In genomic region chr7:92723978-92724377, GRCh38 we compare ENCODE assay signal across 11 cellular contexts.
DNase-seq lines count a peak whose midpoint lies in the region; ATAC-seq and TF ChIP-seq lines count a peak whose summit lies in the region.
"Had no signal": no experiment of that assay in that cellular context is flagged by ENCODE, and none has a peak within 500 bp of the region (broad histone marks: within the 10 kb centered on the region; RNA-seq: fewer than 3 reads in every experiment).

No MANE protein-coding gene starts in this region.

- no peaks in the 10 kb centered on the region for H3K27me3 ChIP-seq in RWPE2 (ENCODE audit: insufficient read depth, poor library complexity, severe bottlenecking)
- H3K27me3 ChIP-seq in left ventricle myocardium inferior (ENCODE audit: low read depth) = no peaks in the 10 kb centered on the region
- no peaks in the 10 kb centered on the region for H3K27me3 ChIP-seq in CD8-positive, alpha-beta memory T cell (ENCODE audit: insufficient read depth, low read length, poor library complexity, severe bottlenecking)

- H3K36me3 Mint-ChIP-seq in osteocyte (ENCODE audit: unreplicated experiment) = peaks cover 17% of the 10 kb centered on the region
- H3K36me3 Mint-ChIP-seq in CD8-positive, alpha-beta memory T cell = peaks cover 8 to 49% (median 16%) of the 10 kb centered on the region in 3 donors

- CTCF ChIA-PET in CD8-positive, alpha-beta memory T cell (lab: Charles Lee) = interaction anchor here (0.7 kb wide), 1 partner anchor 73 kb away, joined by 3 read pairs; no protein-coding TSS in a partner anchor

- intact Hi-C loops in left ventricle myocardium inferior (cut with micrococcal nuclease) = no loop called here

- H3K36me3 ChIP-seq in RWPE2 (ENCODE audit: low read depth) = peaks cover 49% of the 10 kb centered on the region
- peaks cover 14% of the 10 kb centered on the region for H3K36me3 ChIP-seq in left ventricle myocardium inferior
- peaks cover 3% of the 10 kb centered on the region for H3K36me3 ChIP-seq in CD8-positive, alpha-beta memory T cell (ENCODE audit: insufficient read depth, low read length)

- H3K4me1 ChIP-seq in RWPE2 (ENCODE audit: insufficient read depth, poor library complexity, severe bottlenecking) (peaks cover 43% of the 10 kb centered on the region), left ventricle myocardium inferior (peaks cover 69% of the 10 kb centered on the region)
- H3K4me1 ChIP-seq in CD8-positive, alpha-beta memory T cell (ENCODE audit: insufficient read depth, low read length) = peaks cover 2% of the 10 kb centered on the region

- TF ChIP-seq CTCF in RWPE2 (IDR thresholded peaks at IDR 0.05; ENCODE audit: poor library complexity, severe bottlenecking) = no peak
- no peak for TF ChIP-seq CTCF in left ventricle myocardium inferior (IDR thresholded peaks at IDR 0.05; ENCODE audit: borderline replicate concordance)
- TF ChIP-seq CTCF in osteocyte (IDR thresholded peaks at IDR 0.05) = no peak

- H3K9me3 ChIP-seq in RWPE2 (ENCODE audit: severe bottlenecking) (no peaks in the 10 kb centered on the region), left ventricle myocardium inferior (replicated peaks) (no peaks in the 10 kb centered on the region)
- H3K9me3 ChIP-seq in CD8-positive, alpha-beta memory T cell (ENCODE audit: low read length) = no peaks in the 10 kb centered on the region

- DNase-seq in GF-D8 (lab: John Stamatoyannopoulos, UW) = peak; percentile 52
- DNase-seq in RWPE2 (ENCODE audit: low spot score) = no peak
- DNase-seq in left ventricle myocardium inferior = no peak
- DNase-seq in osteocyte (ENCODE audit: extremely low spot score, unreplicated experiment) = no peak
- DNase-seq in stimulated activated naive CD8-positive, alpha-beta T cell treated with anti-CD3 and anti-CD28 coated beads, Interleukin-15, amount 100 ng/mL, for 72 hours = no peak
- no peak for DNase-seq in activated naive CD4-positive, alpha-beta T cell treated with anti-CD3 and anti-CD28 coated beads, Interleukin-2, amount 50 U/mL, for 16 hours
- DNase-seq in CD8-positive, alpha-beta memory T cell = no peak
- DNase-seq: activated CD4-positive, alpha-beta T cell treated with anti-CD3 and anti-CD28 coated beads, Interleukin-2, amount 50 U/mL, for 48 hours; amygdala; SIG-M5 had no signal

- H3K27ac Mint-ChIP-seq in osteocyte (ENCODE audit: unreplicated experiment) = peak overlapping the region; percentile 87
- no peak overlapping the region for H3K27ac Mint-ChIP-seq in stimulated activated naive CD8-positive, alpha-beta T cell treated with anti-CD3 and anti-CD28 coated beads, Interleukin-15, amount 100 ng/mL, for 72 hours
- H3K27ac Mint-ChIP-seq in CD8-positive, alpha-beta memory T cell = peak overlapping the region in 3 of 8 donors; percentile 2 to 59 (median 47)

- ATAC-seq in RWPE2 (ENCODE audit: low read depth) = no peak
- ATAC-seq in GM21390 (IDR thresholded peaks at IDR 0.05; ENCODE audit: unreplicated experiment) = no peak
- ATAC-seq in stimulated activated naive CD8-positive, alpha-beta T cell treated with anti-CD3 and anti-CD28 coated beads, Interleukin-15, amount 100 ng/mL, for 72 hours = no peak

- POLR2A ChIA-PET in CD8-positive, alpha-beta memory T cell (lab: Charles Lee) = no interaction called here

- H3K4me3 Mint-ChIP-seq in osteocyte (ENCODE audit: unreplicated experiment) = no peak overlapping the region
- H3K4me3 Mint-ChIP-seq in stimulated activated naive CD8-positive, alpha-beta T cell treated with anti-CD3 and anti-CD28 coated beads, Interleukin-15, amount 100 ng/mL, for 72 hours = peak overlapping the region in 1 of 2 donors; percentile 24
- no peak overlapping the region for H3K4me3 Mint-ChIP-seq in CD8-positive, alpha-beta memory T cell

- no peaks in the 10 kb centered on the region for H3K27me3 Mint-ChIP-seq in osteocyte (ENCODE audit: unreplicated experiment)
- H3K27me3 Mint-ChIP-seq in stimulated activated naive CD8-positive, alpha-beta T cell treated with anti-CD3 and anti-CD28 coated beads, Interleukin-15, amount 100 ng/mL, for 72 hours = no peaks in the 10 kb centered on the region
- no peaks in the 10 kb centered on the region for H3K27me3 Mint-ChIP-seq in CD8-positive, alpha-beta memory T cell

- H3K27ac ChIP-seq in RWPE2 (ENCODE audit: poor library complexity, severe bottlenecking) (peak overlapping the region; percentile 70), left ventricle myocardium inferior (replicated peaks) (peak overlapping the region; percentile 79)
- H3K27ac ChIP-seq in CD8-positive, alpha-beta memory T cell (ENCODE audit: low read depth, low read length) = no peak overlapping the region

- H3K4me1 Mint-ChIP-seq in osteocyte (ENCODE audit: unreplicated experiment) = peaks cover 54% of the 10 kb centered on the region
- H3K4me1 Mint-ChIP-seq in stimulated activated naive CD8-positive, alpha-beta T cell treated with anti-CD3 and anti-CD28 coated beads, Interleukin-15, amount 100 ng/mL, for 72 hours = peaks cover 40% of the 10 kb centered on the region
- peaks cover 10 to 28% (median 10%) of the 10 kb centered on the region in 3 donors for H3K4me1 Mint-ChIP-seq in CD8-positive, alpha-beta memory T cell

- H3K4me3 ChIP-seq in RWPE2 (ENCODE audit: severe bottlenecking) (no peak overlapping the region), left ventricle myocardium inferior (no peak overlapping the region)
- no peak overlapping the region for H3K4me3 ChIP-seq in CD8-positive, alpha-beta memory T cell (ENCODE audit: low read length)

- H3K9me3 Mint-ChIP-seq in osteocyte (ENCODE audit: unreplicated experiment) = no peaks in the 10 kb centered on the region
- H3K9me3 Mint-ChIP-seq in stimulated activated naive CD8-positive, alpha-beta T cell treated with anti-CD3 and anti-CD28 coated beads, Interleukin-15, amount 100 ng/mL, for 72 hours = no peaks in the 10 kb centered on the region
- no peaks in the 10 kb centered on the region for H3K9me3 Mint-ChIP-seq in CD8-positive, alpha-beta memory T cell
